In genomic region chr11:121439337-121439736, GRCh38 we compare ENCODE assay signal across 31 cellular contexts.
"Had no signal": no experiment of that assay in that cellular context is flagged by ENCODE, and none has a peak within 500 bp of the region (broad histone marks: within the 10 kb centered on the region; RNA-seq: fewer than 3 reads in every experiment).

No MANE protein-coding gene starts in this region.

- H3K27ac Mint-ChIP-seq: activated naive CD8-positive, alpha-beta T cell treated with anti-CD3 and anti-CD28 coated beads, Interleukin-2, amount 50 U/mL, for 24 hours; dendritic cell treated with granulocyte-macrophage colony-stimulating factor and Interleukin-4, amounts not matched to agents 40 ng/mL and 50 ng/mL, for 4 days; mesothelial cell of epicardium; stimulated activated effector memory CD8-positive, alpha-beta T cell treated with anti-CD3 and anti-CD28 coated beads, Interleukin-12 subunit alpha, Interleukin-12 subunit beta, amount 100 ng/mL, for 72 hours; stimulated activated naive CD8-positive, alpha-beta T cell treated with anti-CD3 and anti-CD28 coated beads, Interleukin-15, Interleukin-2, amounts not matched to agents 100 ng/mL and 50 ng/mL, for 24 hours; T-helper 17 cell had no signal

- H3K4me1 Mint-ChIP-seq: mesothelial cell of epicardium had no signal

- DNase-seq: activated CD4-positive, alpha-beta T cell treated with anti-CD3 and anti-CD28 coated beads for 48 hours; activated CD4-positive, alpha-beta T cell treated with anti-CD3 and anti-CD28 coated beads, Interleukin-2, amount 50 U/mL, for 48 hours; activated CD8-positive, alpha-beta memory T cell treated with anti-CD3 and anti-CD28 coated beads for 24 hours; activated gamma-delta T cell treated with Interleukin-2 at 50 U/mL for 16 hours; activated naive CD4-positive, alpha-beta T cell treated with anti-CD3 and anti-CD28 coated beads, Interleukin-2, amount 50 U/mL, for 16 hours; activated naive CD8-positive, alpha-beta T cell treated with anti-CD3 and anti-CD28 coated beads, Interleukin-2, amount 50 U/mL, for 24 hours; amygdala; central memory CD4-positive, alpha-beta T cell; effector CD4-positive, alpha-beta T cell; esophagus squamous epithelium; hippocampal formation; left cardiac atrium; naive thymus-derived CD4-positive, alpha-beta T cell; occipital lobe; right lobe of liver; small intestine; stimulated activated CD4-positive, alpha-beta T cell treated with anti-CD3 and anti-CD28 coated beads, Interleukin-4, amount 100 ng/mL, for 24 hours; T-helper 17 cell; T1000; WERI-Rb-1 had no signal

- H3K9me3 ChIP-seq: esophagus squamous epithelium, gastroesophageal sphincter, right lobe of liver, tibial nerve had no signal

- H3K27me3 Mint-ChIP-seq: activated naive CD8-positive, alpha-beta T cell treated with anti-CD3 and anti-CD28 coated beads, Interleukin-2, amount 50 U/mL, for 24 hours; dendritic cell treated with granulocyte-macrophage colony-stimulating factor and Interleukin-4, amounts not matched to agents 40 ng/mL and 50 ng/mL, for 4 days; naive thymus-derived CD4-positive, alpha-beta T cell; stimulated activated naive CD8-positive, alpha-beta T cell treated with anti-CD3 and anti-CD28 coated beads, Interleukin-15, Interleukin-2, amounts not matched to agents 100 ng/mL and 50 ng/mL, for 24 hours; T-helper 17 cell had no signal

- H3K4me1 ChIP-seq: parathyroid adenoma had no signal

- H3K4me3 Mint-ChIP-seq: activated naive CD8-positive, alpha-beta T cell treated with anti-CD3 and anti-CD28 coated beads, Interleukin-2, amount 50 U/mL, for 24 hours; dendritic cell treated with granulocyte-macrophage colony-stimulating factor and Interleukin-4, amounts not matched to agents 40 ng/mL and 50 ng/mL, for 4 days; mesothelial cell of epicardium; naive thymus-derived CD4-positive, alpha-beta T cell; stimulated activated effector memory CD8-positive, alpha-beta T cell treated with anti-CD3 and anti-CD28 coated beads, Interleukin-12 subunit alpha, Interleukin-12 subunit beta, amount 100 ng/mL, for 72 hours; stimulated activated naive CD8-positive, alpha-beta T cell treated with anti-CD3 and anti-CD28 coated beads, Interleukin-15, Interleukin-2, amounts not matched to agents 100 ng/mL and 50 ng/mL, for 24 hours; T-helper 17 cell had no signal

- H3K36me3 ChIP-seq: esophagus squamous epithelium, gastroesophageal sphincter, right lobe of liver, tibial nerve, WERI-Rb-1 had no signal

- H3K27ac ChIP-seq: epithelial cell of prostate, esophagus squamous epithelium, gastroesophageal sphincter, parathyroid adenoma, right lobe of liver, tibial nerve, WERI-Rb-1 had no signal

- ATAC-seq: activated CD4-positive, CD25-positive, alpha-beta regulatory T cell treated with anti-CD3 and anti-CD28 coated beads, Interleukin-2, amount 50 U/mL, for 24 hours; activated naive CD8-positive, alpha-beta T cell treated with anti-CD3 and anti-CD28 coated beads, Interleukin-2, amount 50 U/mL, for 24 hours; gastroesophageal sphincter; naive thymus-derived CD4-positive, alpha-beta T cell; right lobe of liver; SK-N-SH treated with all-trans-retinoic acid at 6 μM for 48 hours; stimulated activated effector memory CD8-positive, alpha-beta T cell treated with anti-CD3 and anti-CD28 coated beads, Interleukin-12 subunit alpha, Interleukin-12 subunit beta, amount 100 ng/mL, for 72 hours; T-helper 17 cell had no signal

- H3K27me3 ChIP-seq: esophagus squamous epithelium, gastroesophageal sphincter, right lobe of liver, tibial nerve had no signal

- H3K9me3 Mint-ChIP-seq: activated naive CD8-positive, alpha-beta T cell treated with anti-CD3 and anti-CD28 coated beads, Interleukin-2, amount 50 U/mL, for 24 hours; dendritic cell treated with granulocyte-macrophage colony-stimulating factor and Interleukin-4, amounts not matched to agents 40 ng/mL and 50 ng/mL, for 4 days; mesothelial cell of epicardium; naive thymus-derived CD4-positive, alpha-beta T cell; stimulated activated effector memory CD8-positive, alpha-beta T cell treated with anti-CD3 and anti-CD28 coated beads, Interleukin-12 subunit alpha, Interleukin-12 subunit beta, amount 100 ng/mL, for 72 hours; stimulated activated naive CD8-positive, alpha-beta T cell treated with anti-CD3 and anti-CD28 coated beads, Interleukin-15, Interleukin-2, amounts not matched to agents 100 ng/mL and 50 ng/mL, for 24 hours had no signal

- H3K4me3 ChIP-seq: esophagus squamous epithelium, gastroesophageal sphincter, right lobe of liver, tibial nerve had no signal

- H3K36me3 Mint-ChIP-seq: mesothelial cell of epicardium; stimulated activated effector memory CD8-positive, alpha-beta T cell treated with anti-CD3 and anti-CD28 coated beads, Interleukin-12 subunit alpha, Interleukin-12 subunit beta, amount 100 ng/mL, for 72 hours had no signal

- FAIRE-seq: keratinocyte, small intestine had no signal
